1 cellular context compared by ENCODE assay signal in the genomic region with DNA sequence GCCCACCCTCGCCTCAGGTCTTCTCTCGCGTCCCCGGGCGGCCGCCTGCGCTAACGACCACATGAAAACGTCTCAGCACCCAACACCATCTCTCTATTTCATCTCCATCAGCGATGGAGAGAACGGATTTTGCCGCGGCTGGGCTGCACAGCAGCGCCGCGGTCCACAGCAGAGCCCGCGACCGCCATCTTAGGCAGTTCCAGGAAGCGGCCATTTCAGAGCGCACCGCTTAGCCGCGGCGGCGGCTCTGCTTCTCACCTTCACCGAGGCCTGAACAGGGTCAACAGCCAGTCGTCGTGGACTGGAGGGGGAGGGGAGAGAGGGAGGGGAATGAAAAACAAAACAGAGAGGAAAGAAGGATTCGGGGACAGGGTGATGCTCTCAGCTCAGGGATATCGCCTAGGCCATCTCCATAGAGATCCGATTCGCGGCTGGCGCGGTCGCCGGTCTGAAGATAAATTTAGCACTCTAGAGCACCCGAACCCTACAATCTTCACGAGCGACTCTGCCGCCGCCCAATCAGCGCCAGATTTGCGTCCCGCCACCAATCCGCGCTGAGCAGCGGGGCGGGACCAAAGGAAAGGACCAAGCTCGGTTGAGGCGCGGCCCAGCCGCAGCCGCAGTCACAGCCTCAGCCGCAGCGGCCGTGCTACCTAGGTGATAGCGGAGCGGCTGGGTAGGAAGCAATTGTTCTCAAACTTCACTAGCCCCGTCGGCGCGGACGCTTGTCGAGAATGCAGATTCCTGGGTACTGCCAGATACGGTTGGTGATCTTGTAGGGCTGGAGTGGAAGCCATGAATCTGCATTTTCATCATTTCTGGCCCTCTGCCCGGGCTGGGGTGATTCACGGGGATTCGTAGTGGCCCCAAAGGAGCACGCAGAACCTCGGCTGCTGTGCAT.
TF ChIP-seq lines count a peak whose summit lies in the region.

A gene (minus strand): TSS at position 450 of the 901 bp plus-strand sequence. CDS start 3,108 bp downstream, outside the sequence.

TF ChIP-seq in GM12878, 131 proteins besides CTCF, POLR2A, EP300 and RAD21 (continued from another document and continues in another):
- TF ChIP-seq RCOR1 (conservative IDR thresholded peaks at IDR 0.05; ENCODE audit: low read depth, low read length): peak; percentile 68; the same call in 1 of the 2 replicates
- TF ChIP-seq CHD1 (IDR thresholded peaks at IDR 0.05; ENCODE audit: low read depth, low read length): peak; percentile 50; the same call in 1 of the 2 replicates
- TF ChIP-seq, protein P1, sequence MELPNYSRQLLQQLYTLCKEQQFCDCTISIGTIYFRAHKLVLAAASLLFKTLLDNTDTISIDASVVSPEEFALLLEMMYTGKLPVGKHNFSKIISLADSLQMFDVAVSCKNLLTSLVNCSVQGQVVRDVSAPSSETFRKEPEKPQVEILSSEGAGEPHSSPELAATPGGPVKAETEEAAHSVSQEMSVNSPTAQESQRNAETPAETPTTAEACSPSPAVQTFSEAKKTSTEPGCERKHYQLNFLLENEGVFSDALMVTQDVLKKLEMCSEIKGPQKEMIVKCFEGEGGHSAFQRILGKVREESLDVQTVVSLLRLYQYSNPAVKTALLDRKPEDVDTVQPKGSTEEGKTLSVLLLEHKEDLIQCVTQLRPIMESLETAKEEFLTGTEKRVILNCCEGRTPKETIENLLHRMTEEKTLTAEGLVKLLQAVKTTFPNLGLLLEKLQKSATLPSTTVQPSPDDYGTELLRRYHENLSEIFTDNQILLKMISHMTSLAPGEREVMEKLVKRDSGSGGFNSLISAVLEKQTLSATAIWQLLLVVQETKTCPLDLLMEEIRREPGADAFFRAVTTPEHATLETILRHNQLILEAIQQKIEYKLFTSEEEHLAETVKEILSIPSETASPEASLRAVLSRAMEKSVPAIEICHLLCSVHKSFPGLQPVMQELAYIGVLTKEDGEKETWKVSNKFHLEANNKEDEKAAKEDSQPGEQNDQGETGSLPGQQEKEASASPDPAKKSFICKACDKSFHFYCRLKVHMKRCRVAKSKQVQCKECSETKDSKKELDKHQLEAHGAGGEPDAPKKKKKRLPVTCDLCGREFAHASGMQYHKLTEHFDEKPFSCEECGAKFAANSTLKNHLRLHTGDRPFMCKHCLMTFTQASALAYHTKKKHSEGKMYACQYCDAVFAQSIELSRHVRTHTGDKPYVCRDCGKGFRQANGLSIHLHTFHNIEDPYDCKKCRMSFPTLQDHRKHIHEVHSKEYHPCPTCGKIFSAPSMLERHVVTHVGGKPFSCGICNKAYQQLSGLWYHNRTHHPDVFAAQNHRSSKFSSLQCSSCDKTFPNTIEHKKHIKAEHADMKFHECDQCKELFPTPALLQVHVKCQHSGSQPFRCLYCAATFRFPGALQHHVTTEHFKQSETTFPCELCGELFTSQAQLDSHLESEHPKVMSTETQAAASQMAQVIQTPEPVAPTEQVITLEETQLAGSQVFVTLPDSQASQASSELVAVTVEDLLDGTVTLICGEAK (IDR thresholded peaks at IDR 0.05; ENCODE audit: borderline replicate concordance): no peak
- TF ChIP-seq, protein P2, sequence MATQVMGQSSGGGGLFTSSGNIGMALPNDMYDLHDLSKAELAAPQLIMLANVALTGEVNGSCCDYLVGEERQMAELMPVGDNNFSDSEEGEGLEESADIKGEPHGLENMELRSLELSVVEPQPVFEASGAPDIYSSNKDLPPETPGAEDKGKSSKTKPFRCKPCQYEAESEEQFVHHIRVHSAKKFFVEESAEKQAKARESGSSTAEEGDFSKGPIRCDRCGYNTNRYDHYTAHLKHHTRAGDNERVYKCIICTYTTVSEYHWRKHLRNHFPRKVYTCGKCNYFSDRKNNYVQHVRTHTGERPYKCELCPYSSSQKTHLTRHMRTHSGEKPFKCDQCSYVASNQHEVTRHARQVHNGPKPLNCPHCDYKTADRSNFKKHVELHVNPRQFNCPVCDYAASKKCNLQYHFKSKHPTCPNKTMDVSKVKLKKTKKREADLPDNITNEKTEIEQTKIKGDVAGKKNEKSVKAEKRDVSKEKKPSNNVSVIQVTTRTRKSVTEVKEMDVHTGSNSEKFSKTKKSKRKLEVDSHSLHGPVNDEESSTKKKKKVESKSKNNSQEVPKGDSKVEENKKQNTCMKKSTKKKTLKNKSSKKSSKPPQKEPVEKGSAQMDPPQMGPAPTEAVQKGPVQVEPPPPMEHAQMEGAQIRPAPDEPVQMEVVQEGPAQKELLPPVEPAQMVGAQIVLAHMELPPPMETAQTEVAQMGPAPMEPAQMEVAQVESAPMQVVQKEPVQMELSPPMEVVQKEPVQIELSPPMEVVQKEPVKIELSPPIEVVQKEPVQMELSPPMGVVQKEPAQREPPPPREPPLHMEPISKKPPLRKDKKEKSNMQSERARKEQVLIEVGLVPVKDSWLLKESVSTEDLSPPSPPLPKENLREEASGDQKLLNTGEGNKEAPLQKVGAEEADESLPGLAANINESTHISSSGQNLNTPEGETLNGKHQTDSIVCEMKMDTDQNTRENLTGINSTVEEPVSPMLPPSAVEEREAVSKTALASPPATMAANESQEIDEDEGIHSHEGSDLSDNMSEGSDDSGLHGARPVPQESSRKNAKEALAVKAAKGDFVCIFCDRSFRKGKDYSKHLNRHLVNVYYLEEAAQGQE (IDR thresholded peaks at IDR 0.05; ENCODE audit: low read depth, low read length): no peak
- TF ChIP-seq NFIC (IDR thresholded peaks at IDR 0.05; ENCODE audit: low read depth, low read length): peak; percentile 43; the same call in 1 of the 2 replicates
- peak; percentile 50; the same call in 1 of the 2 replicates for TF ChIP-seq CBX5 (IDR thresholded peaks at IDR 0.05; ENCODE audit: low read depth)
- TF ChIP-seq MYC (IDR thresholded peaks at IDR 0.05; ENCODE audit: insufficient read depth, insufficient read length, insufficient replicate concordance, low read length, severe bottlenecking): no peak
- TF ChIP-seq, protein P3, sequence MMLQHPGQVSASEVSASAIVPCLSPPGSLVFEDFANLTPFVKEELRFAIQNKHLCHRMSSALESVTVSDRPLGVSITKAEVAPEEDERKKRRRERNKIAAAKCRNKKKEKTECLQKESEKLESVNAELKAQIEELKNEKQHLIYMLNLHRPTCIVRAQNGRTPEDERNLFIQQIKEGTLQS (IDR thresholded peaks at IDR 0.05; ENCODE audit: borderline replicate concordance, extremely low read depth, low read depth, low read length): no peak
- TF ChIP-seq SMARCA5 (IDR thresholded peaks at IDR 0.05): peak; percentile 65; the same call in 1 of the 2 replicates
- peak; percentile 76; the same call in 1 of the 2 replicates for TF ChIP-seq ASH2L (IDR thresholded peaks at IDR 0.05; ENCODE audit: borderline replicate concordance, low read depth)
- TF ChIP-seq, protein P4, sequence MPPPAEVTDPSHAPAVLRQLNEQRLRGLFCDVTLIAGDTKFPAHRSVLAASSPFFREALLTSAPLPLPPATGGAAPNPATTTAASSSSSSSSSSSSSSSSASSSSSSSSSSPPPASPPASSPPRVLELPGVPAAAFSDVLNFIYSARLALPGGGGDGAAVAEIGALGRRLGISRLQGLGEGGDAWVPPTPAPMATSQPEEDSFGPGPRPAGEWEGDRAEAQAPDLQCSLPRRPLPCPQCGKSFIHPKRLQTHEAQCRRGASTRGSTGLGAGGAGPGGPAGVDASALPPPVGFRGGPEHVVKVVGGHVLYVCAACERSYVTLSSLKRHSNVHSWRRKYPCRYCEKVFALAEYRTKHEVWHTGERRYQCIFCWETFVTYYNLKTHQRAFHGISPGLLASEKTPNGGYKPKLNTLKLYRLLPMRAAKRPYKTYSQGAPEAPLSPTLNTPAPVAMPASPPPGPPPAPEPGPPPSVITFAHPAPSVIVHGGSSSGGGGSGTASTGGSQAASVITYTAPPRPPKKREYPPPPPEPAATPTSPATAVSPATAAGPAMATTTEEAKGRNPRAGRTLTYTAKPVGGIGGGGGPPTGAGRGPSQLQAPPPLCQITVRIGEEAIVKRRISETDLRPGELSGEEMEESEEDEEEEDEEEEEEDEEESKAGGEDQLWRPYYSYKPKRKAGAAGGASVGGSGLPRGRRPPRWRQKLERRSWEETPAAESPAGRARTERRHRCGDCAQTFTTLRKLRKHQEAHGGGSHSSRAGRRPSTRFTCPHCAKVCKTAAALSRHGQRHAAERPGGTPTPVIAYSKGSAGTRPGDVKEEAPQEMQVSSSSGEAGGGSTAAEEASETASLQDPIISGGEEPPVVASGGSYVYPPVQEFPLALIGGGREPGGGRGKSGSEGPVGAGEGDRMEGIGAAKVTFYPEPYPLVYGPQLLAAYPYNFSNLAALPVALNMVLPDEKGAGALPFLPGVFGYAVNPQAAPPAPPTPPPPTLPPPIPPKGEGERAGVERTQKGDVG (CRISPR knock-in tag; IDR thresholded peaks at IDR 0.05): no peak
- TF ChIP-seq, protein P5, sequence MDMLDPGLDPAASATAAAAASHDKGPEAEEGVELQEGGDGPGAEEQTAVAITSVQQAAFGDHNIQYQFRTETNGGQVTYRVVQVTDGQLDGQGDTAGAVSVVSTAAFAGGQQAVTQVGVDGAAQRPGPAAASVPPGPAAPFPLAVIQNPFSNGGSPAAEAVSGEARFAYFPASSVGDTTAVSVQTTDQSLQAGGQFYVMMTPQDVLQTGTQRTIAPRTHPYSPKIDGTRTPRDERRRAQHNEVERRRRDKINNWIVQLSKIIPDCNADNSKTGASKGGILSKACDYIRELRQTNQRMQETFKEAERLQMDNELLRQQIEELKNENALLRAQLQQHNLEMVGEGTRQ (IDR thresholded peaks at IDR 0.05; ENCODE audit: borderline replicate concordance, low read depth, low read length): no peak
- no peak for TF ChIP-seq FOXM1 (IDR thresholded peaks at IDR 0.05; ENCODE audit: low read depth, low read length)
- TF ChIP-seq ZSCAN29 (IDR thresholded peaks at IDR 0.05): 0 out of 2 replicates have a peak, but pooled peaks have one; percentile 74
- 0 out of 2 replicates have a peak, but pooled peaks have one; percentile 23 for TF ChIP-seq MTA2 (IDR thresholded peaks at IDR 0.05; ENCODE audit: low read depth)
- TF ChIP-seq, protein P6, sequence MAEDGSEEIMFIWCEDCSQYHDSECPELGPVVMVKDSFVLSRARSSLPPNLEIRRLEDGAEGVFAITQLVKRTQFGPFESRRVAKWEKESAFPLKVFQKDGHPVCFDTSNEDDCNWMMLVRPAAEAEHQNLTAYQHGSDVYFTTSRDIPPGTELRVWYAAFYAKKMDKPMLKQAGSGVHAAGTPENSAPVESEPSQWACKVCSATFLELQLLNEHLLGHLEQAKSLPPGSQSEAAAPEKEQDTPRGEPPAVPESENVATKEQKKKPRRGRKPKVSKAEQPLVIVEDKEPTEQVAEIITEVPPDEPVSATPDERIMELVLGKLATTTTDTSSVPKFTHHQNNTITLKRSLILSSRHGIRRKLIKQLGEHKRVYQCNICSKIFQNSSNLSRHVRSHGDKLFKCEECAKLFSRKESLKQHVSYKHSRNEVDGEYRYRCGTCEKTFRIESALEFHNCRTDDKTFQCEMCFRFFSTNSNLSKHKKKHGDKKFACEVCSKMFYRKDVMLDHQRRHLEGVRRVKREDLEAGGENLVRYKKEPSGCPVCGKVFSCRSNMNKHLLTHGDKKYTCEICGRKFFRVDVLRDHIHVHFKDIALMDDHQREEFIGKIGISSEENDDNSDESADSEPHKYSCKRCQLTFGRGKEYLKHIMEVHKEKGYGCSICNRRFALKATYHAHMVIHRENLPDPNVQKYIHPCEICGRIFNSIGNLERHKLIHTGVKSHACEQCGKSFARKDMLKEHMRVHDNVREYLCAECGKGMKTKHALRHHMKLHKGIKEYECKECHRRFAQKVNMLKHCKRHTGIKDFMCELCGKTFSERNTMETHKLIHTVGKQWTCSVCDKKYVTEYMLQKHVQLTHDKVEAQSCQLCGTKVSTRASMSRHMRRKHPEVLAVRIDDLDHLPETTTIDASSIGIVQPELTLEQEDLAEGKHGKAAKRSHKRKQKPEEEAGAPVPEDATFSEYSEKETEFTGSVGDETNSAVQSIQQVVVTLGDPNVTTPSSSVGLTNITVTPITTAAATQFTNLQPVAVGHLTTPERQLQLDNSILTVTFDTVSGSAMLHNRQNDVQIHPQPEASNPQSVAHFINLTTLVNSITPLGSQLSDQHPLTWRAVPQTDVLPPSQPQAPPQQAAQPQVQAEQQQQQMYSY (CRISPR knock-in tag; IDR thresholded peaks at IDR 0.05): no peak
- no peak for TF ChIP-seq EED (IDR thresholded peaks at IDR 0.05; ENCODE audit: low read depth)
- no peak; the same call in 1 of the 2 replicates for TF ChIP-seq NRF1 (conservative IDR thresholded peaks at IDR 0.05; ENCODE audit: low read depth, low read length)
- no peak for TF ChIP-seq SIX5 (IDR thresholded peaks at IDR 0.05; ENCODE audit: low read depth, low read length, severe bottlenecking)
- TF ChIP-seq, protein P7, sequence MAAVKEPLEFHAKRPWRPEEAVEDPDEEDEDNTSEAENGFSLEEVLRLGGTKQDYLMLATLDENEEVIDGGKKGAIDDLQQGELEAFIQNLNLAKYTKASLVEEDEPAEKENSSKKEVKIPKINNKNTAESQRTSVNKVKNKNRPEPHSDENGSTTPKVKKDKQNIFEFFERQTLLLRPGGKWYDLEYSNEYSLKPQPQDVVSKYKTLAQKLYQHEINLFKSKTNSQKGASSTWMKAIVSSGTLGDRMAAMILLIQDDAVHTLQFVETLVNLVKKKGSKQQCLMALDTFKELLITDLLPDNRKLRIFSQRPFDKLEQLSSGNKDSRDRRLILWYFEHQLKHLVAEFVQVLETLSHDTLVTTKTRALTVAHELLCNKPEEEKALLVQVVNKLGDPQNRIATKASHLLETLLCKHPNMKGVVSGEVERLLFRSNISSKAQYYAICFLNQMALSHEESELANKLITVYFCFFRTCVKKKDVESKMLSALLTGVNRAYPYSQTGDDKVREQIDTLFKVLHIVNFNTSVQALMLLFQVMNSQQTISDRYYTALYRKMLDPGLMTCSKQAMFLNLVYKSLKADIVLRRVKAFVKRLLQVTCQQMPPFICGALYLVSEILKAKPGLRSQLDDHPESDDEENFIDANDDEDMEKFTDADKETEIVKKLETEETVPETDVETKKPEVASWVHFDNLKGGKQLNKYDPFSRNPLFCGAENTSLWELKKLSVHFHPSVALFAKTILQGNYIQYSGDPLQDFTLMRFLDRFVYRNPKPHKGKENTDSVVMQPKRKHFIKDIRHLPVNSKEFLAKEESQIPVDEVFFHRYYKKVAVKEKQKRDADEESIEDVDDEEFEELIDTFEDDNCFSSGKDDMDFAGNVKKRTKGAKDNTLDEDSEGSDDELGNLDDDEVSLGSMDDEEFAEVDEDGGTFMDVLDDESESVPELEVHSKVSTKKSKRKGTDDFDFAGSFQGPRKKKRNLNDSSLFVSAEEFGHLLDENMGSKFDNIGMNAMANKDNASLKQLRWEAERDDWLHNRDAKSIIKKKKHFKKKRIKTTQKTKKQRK (IDR thresholded peaks at IDR 0.05; ENCODE audit: low read depth, low read length): no peak
- no peak for TF ChIP-seq HDAC6 (IDR thresholded peaks at IDR 0.05; ENCODE audit: unreplicated experiment)
- TF ChIP-seq ZNF622 (IDR thresholded peaks at IDR 0.05): peak; percentile 85
- no peak; the same call in 1 of the 2 replicates for TF ChIP-seq TBL1XR1 (IDR thresholded peaks at IDR 0.05; ENCODE audit: low read depth, low read length)
